19 cellular contexts compared by ENCODE assay signal in the genomic region with DNA sequence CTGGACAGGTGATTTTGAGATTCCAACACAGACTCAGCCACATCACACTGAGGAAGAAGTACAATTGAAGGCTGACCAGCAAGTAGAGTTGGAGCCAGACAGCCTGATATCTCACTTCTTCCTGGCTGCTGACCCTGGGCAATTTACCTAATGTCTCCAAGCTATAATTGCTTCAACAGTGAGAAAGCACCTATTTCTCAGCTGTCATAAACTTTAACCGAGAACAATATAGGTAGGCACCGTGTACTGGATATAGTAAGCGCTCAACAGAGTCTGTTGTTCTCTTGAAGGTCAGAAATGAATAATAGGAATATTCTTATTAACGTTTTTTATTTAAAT. TPM values are rescaled to one million over a fixed set of nuclear protein-coding genes. Genes with fewer than 3 reads are reported as not detected.
DNase-seq lines count a peak whose midpoint lies in the region; ATAC-seq, FAIRE-seq and TF ChIP-seq lines count a peak whose summit lies in the region.
"Had no signal": no experiment of that assay in that cellular context is flagged by ENCODE, and none has a peak within 500 bp of the region (broad histone marks: within the 10 kb centered on the region; RNA-seq: fewer than 3 reads in every experiment).

No MANE protein-coding gene starts in this region.

- DNase-seq in HepG2 (ENCODE audit: low spot score) (no peak), iPS-NIHi7 (ENCODE audit: extremely low spot score) (no peak), NCI-H345 (lab: John Stamatoyannopoulos, UW) (no peak), PC-9 (no peak)
- DNase-seq: activated gamma-delta T cell, SIG-M5 had no signal

- no peaks in the 10 kb centered on the region for H3K4me1 ChIP-seq in HepG2 (ENCODE audit: insufficient read depth, low read length)
- no peaks in the 10 kb centered on the region for H3K4me1 ChIP-seq in PC-9 (replicated peaks; ENCODE audit: insufficient read depth)
- H3K4me1 ChIP-seq: parathyroid adenoma had no signal

- TF ChIP-seq RAD21 in HepG2 (CRISPR knock-in tag; IDR thresholded peaks at IDR 0.05): no peak

- CTCF ChIA-PET in HepG2 (lab: Yijun Ruan, JAX; ENCODE audit: low intra/inter-chr PET ratio, low total read pairs) (interaction anchor here (1.1 to 3.6 kb wide), 4 partner anchors 185 to 560 kb away, joined by 4 to 88 read pairs (median 43); no protein-coding TSS in a partner anchor), PC-9 (lab: Charles Lee) (interaction anchor here (0.5 to 3.2 kb wide), 9 partner anchors 18 to 570 kb away, joined by 3 to 19 read pairs (median 5); no protein-coding TSS in a partner anchor)

- H3K4me2 ChIP-seq in HepG2 (ENCODE audit: low read depth, low read length) (no peak overlapping the region), PC-9 (no peak overlapping the region)

- H3K36me3 ChIP-seq in HepG2 (replicated peaks in 1 of 2; ENCODE audit: control insufficient read depth in 1 of 2, insufficient read depth in 2 of 2, low read length in 2 of 2) (peaks cover 0 to 3% of the 10 kb centered on the region in 2 experiments; a peak in 1 of 5 replicates), PC-9 (ENCODE audit: low read depth) (no peaks in the 10 kb centered on the region)
- H3K36me3 ChIP-seq: WERI-Rb-1 had no signal

- H2AFZ ChIP-seq in HepG2 (ENCODE audit: low read length): no peak overlapping the region
- H2AFZ ChIP-seq in PC-9: no peak overlapping the region
- H2AFZ ChIP-seq: parathyroid adenoma had no signal

- intact Hi-C loops in HepG2 (cut with micrococcal nuclease; ENCODE audit: unreplicated experiment) (loop anchor here (1.0 to 10.0 kb wide), 4 partner anchors 82 to 560 kb away; a partner anchor contains a TSS), PC-9 (cut with micrococcal nuclease; ENCODE audit: unreplicated experiment) (loop anchor here (1.0 to 5.0 kb wide), 4 partner anchors 82 to 560 kb away; a partner anchor contains a TSS)

- TF ChIP-seq CTCF in HepG2 (CRISPR knock-in tag; IDR thresholded peaks at IDR 0.05) (no peak), PC-9 (conservative IDR thresholded peaks at IDR 0.05) (no peak)

- TF ChIP-seq POLR2A in HepG2 (IDR thresholded peaks at IDR 0.05; ENCODE audit: insufficient read depth in 1 of 2, low read depth in 2 of 2, low read length in 2 of 2): no peak

- H3K9me3 ChIP-seq in HepG2 (ENCODE audit: low read length) (no peaks in the 10 kb centered on the region), PC-9 (ENCODE audit: insufficient read depth, low read depth) (no peaks in the 10 kb centered on the region)

- in situ Hi-C loops in HepG2 (cut with HindIII; ENCODE audit: extremely low pct_ligation_motif_present, low pct_unique_long_range_greater_than_20kb): loop anchor here (5.0 to 10.0 kb wide), 2 partner anchors 182 to 560 kb away; no protein-coding TSS in a partner anchor

- FAIRE-seq in HepG2 (lab: Jason Lieb, UNC): no peak
- FAIRE-seq: keratinocyte had no signal

- BruUV-seq in HepG2 (replicated peaks; lab: Mats Ljungman, UMichigan): no TSS peak
- BruUV-seq in PC-9 (replicated peaks; lab: Mats Ljungman, UMichigan): no TSS peak

- no peaks in the 10 kb centered on the region for H3F3A ChIP-seq in PC-9 (ENCODE audit: insufficient read depth, low read depth)

- H3K79me2 ChIP-seq in HepG2 (ENCODE audit: insufficient read depth, low read length) (no peaks in the 10 kb centered on the region), PC-9 (ENCODE audit: low read depth) (no peaks in the 10 kb centered on the region)

- H3K27ac ChIP-seq in HepG2 (ENCODE audit: extremely low read length, insufficient read depth, low read length) (no peak overlapping the region), PC-9 (no peak overlapping the region)
- H3K27ac ChIP-seq: parathyroid adenoma, WERI-Rb-1 had no signal

- H4K20me1 ChIP-seq in HepG2 (ENCODE audit: insufficient read depth, low read length) (peaks cover 16% of the 10 kb centered on the region), PC-9 (ENCODE audit: insufficient read depth) (no peaks in the 10 kb centered on the region)

- H3K9me2 ChIP-seq in PC-9 (ENCODE audit: insufficient read depth): no peaks in the 10 kb centered on the region

- H3K4me3 ChIP-seq in HepG2 (replicated peaks in 1 of 3; ENCODE audit: insufficient read depth in 1 of 3, low read depth in 2 of 3, low read length in 3 of 3) (no peak overlapping the region), PC-9 (no peak overlapping the region)

- H3K27me3 ChIP-seq in HepG2 (ENCODE audit: control insufficient read depth in 1 of 2, insufficient read depth in 2 of 2, low read length in 2 of 2) (no peaks in the 10 kb centered on the region), PC-9 (ENCODE audit: insufficient read depth, low read depth) (no peaks in the 10 kb centered on the region)

- H3K9ac ChIP-seq in HepG2 (ENCODE audit: insufficient read depth, low read depth, low read length): no peak overlapping the region
- H3K9ac ChIP-seq: parathyroid adenoma had no signal

- ATAC-seq in GM18502 (IDR thresholded peaks at IDR 0.05; ENCODE audit: poor library complexity, unreplicated experiment) (peak; percentile 23), GM21447 (IDR thresholded peaks at IDR 0.05; ENCODE audit: unreplicated experiment) (peak; percentile 31), HG03280 (IDR thresholded peaks at IDR 0.05; ENCODE audit: unreplicated experiment) (peak; percentile 22), HepG2 (no peak), GM18858 (IDR thresholded peaks at IDR 0.05; ENCODE audit: unreplicated experiment) (no peak)

- TF ChIP-seq EP300 in HepG2 (IDR thresholded peaks at IDR 0.05; ENCODE audit: low read depth in 2 of 2, low read length in 2 of 2) (no peak), HepG2 (CRISPR knock-in tag; IDR thresholded peaks at IDR 0.05; ENCODE audit: borderline replicate concordance) (no peak)

- WGBS in HepG2 (ENCODE audit: low lambda C conversion rate): 90% methylated on average over 4 of the region's 4 CpGs

- POLR2A ChIA-PET in HepG2 (lab: Yijun Ruan, JAX) (no interaction called here), PC-9 (lab: Charles Lee; ENCODE audit: unreplicated experiment) (interaction anchor here (0.6 kb wide), 1 partner anchor 29 kb away, joined by 4 read pairs; no protein-coding TSS in a partner anchor)

TF ChIP-seq in HepG2, 621 proteins besides CTCF, POLR2A, EP300 and RAD21:
- 0 out of 2 replicates have a peak, but pooled peaks have one; percentile 6 for TF ChIP-seq ZNF816 (CRISPR knock-in tag; IDR thresholded peaks at IDR 0.05; ENCODE audit: borderline replicate concordance)
- TF ChIP-seq ZNF484 (CRISPR knock-in tag; IDR thresholded peaks at IDR 0.05; ENCODE audit: borderline replicate concordance, low read depth): no peak
TF ChIP-seq in HepG2: peak in this region for 1.

RNA-seq across cellular contexts. Expression of a gene that starts 28.3 kb away (rescaled TPM):
- total RNA-seq in HepG2 (2016; rRNA removed; fragmentation: Illumina TruSeq; extraction: Trizol) (34.7 and 40.6 TPM in 2 replicates), PC-9 (2021) (33.3 and 40.7 TPM in 2 replicates)
- total RNA-seq in HepG2 (2016; cell fraction: cytosol; rRNA removed; fragmentation: Illumina TruSeq; extraction: Trizol; ENCODE audit: low read depth): 9.1 and 12.7 TPM in 2 replicates
- 32.6 and 44.2 TPM in 2 replicates for total RNA-seq in HepG2 (2016; cell fraction: insoluble cytoplasmic fraction; rRNA removed; fragmentation: Illumina TruSeq; extraction: Trizol)
- total RNA-seq in HepG2 (2016; cell fraction: membrane; rRNA removed; fragmentation: Illumina TruSeq; extraction: Trizol): 22.3 and 24.0 TPM in 2 replicates
- 23.7 and 27.2 TPM in 2 replicates for total RNA-seq in HepG2 (2016; cell fraction: nucleus; rRNA removed; fragmentation: Illumina TruSeq; extraction: Trizol)
- 25.1 and 28.0 TPM in 2 replicates for polyA plus RNA-seq in HepG2 (2011; rRNA removed)
- 12.2 and 15.6 TPM in 2 replicates for polyA plus RNA-seq in HepG2 (2011; cell fraction: cytosol; rRNA removed)
- 13.1 and 15.8 TPM in 2 replicates for polyA plus RNA-seq in HepG2 (2011; cell fraction: nucleus; rRNA removed)
- 25.0 and 25.6 TPM in 2 replicates for polyA plus RNA-seq in HepG2 (2012)
- polyA plus RNA-seq in HepG2 (2016; cell fraction: cytosol; fragmentation: Illumina TruSeq; extraction: Trizol; ENCODE audit: low read depth): 5.7 and 8.0 TPM in 2 replicates
- 38.6 and 40.4 TPM in 2 replicates for polyA plus RNA-seq in HepG2 (2016; cell fraction: insoluble cytoplasmic fraction; fragmentation: Illumina TruSeq; extraction: Trizol; ENCODE audit: low read depth)
- 9.1 and 10.4 TPM in 2 replicates for polyA plus RNA-seq in HepG2 (2016; cell fraction: membrane; fragmentation: Illumina TruSeq; extraction: Trizol; ENCODE audit: low read depth)
- polyA plus RNA-seq in HepG2 (2016; cell fraction: nucleus; fragmentation: Illumina TruSeq; extraction: Trizol; ENCODE audit: insufficient read depth, low read depth): 18.9 and 21.3 TPM in 2 replicates
- 4.0 and 12.0 TPM in 2 replicates for polyA minus RNA-seq in HepG2 (2011; rRNA and poly(A)+ RNA removed; ENCODE audit: low replicate concordance)
- 22.2 and 23.8 TPM in 2 replicates for polyA minus RNA-seq in HepG2 (2011; cell fraction: cytosol; rRNA and poly(A)+ RNA removed)
- polyA minus RNA-seq in HepG2 (2011; cell fraction: nucleus; rRNA and poly(A)+ RNA removed): 88.5 and 114 TPM in 2 replicates

RNA-seq across cellular contexts. Expression of a gene that starts 53.4 kb away (rescaled TPM):
- not detected in 2 replicates for total RNA-seq in HepG2 (2016; rRNA removed; fragmentation: Illumina TruSeq; extraction: Trizol)
- total RNA-seq in HepG2 (2016; cell fraction: cytosol; rRNA removed; fragmentation: Illumina TruSeq; extraction: Trizol; ENCODE audit: low read depth): not detected in 2 replicates
- total RNA-seq in HepG2 (2016; cell fraction: insoluble cytoplasmic fraction; rRNA removed; fragmentation: Illumina TruSeq; extraction: Trizol): not detected in 2 replicates
- total RNA-seq in HepG2 (2016; cell fraction: membrane; rRNA removed; fragmentation: Illumina TruSeq; extraction: Trizol): not detected in 2 replicates
- not detected in 2 replicates for total RNA-seq in HepG2 (2016; cell fraction: nucleus; rRNA removed; fragmentation: Illumina TruSeq; extraction: Trizol)
- 0.07 TPM in 1 of 2 replicates, not detected in the other for polyA plus RNA-seq in HepG2 (2011; rRNA removed)
- polyA plus RNA-seq in HepG2 (2011; cell fraction: cytosol; rRNA removed): not detected in 2 replicates
- 0.14 TPM in 1 of 2 replicates, not detected in the other for polyA plus RNA-seq in HepG2 (2011; cell fraction: nucleus; rRNA removed)
- not detected in 2 replicates for polyA plus RNA-seq in HepG2 (2012)
- polyA plus RNA-seq in HepG2 (2016; cell fraction: cytosol; fragmentation: Illumina TruSeq; extraction: Trizol; ENCODE audit: low read depth): not detected in 2 replicates
- not detected in 2 replicates for polyA plus RNA-seq in HepG2 (2016; cell fraction: insoluble cytoplasmic fraction; fragmentation: Illumina TruSeq; extraction: Trizol; ENCODE audit: low read depth)
- polyA plus RNA-seq in HepG2 (2016; cell fraction: membrane; fragmentation: Illumina TruSeq; extraction: Trizol; ENCODE audit: low read depth): not detected in 2 replicates
- not detected in 2 replicates for polyA plus RNA-seq in HepG2 (2016; cell fraction: nucleus; fragmentation: Illumina TruSeq; extraction: Trizol; ENCODE audit: insufficient read depth, low read depth)
- polyA minus RNA-seq in HepG2 (2011; rRNA and poly(A)+ RNA removed; ENCODE audit: low replicate concordance): 0.24 TPM in 1 of 2 replicates, not detected in the other
- not detected in 2 replicates for polyA minus RNA-seq in HepG2 (2011; cell fraction: cytosol; rRNA and poly(A)+ RNA removed)
- polyA minus RNA-seq in HepG2 (2011; cell fraction: nucleus; rRNA and poly(A)+ RNA removed): not detected in 2 replicates
- total RNA-seq in PC-9 (2021): not detected in 2 replicates
- total RNA-seq: CD8-positive, alpha-beta T cell; lung microvascular endothelial cell; sciatic nerve; T-helper 17 cell had no signal
- polyA plus RNA-seq: esophagus, keratinocyte, thymus had no signal

Comparison
In these comparisons a context has a peak if more than half of its experiments do, and no peak if none do; other contexts are left out.
1. ATAC-seq: peak in GM18502 (single experiment), GM21447 (single experiment) and HG03280 (single experiment); none in HepG2 (single experiment) and GM18858 (single experiment).